Comparison of ENCODE assay signal across 8 cellular contexts in genomic region chr19:18543814-18544475, GRCh38. TPM values are rescaled to one million over a fixed set of nuclear protein-coding genes. Genes with fewer than 3 reads are reported as not detected.
DNase-seq lines count a peak whose midpoint lies in the region; ATAC-seq and TF ChIP-seq lines count a peak whose summit lies in the region.

No MANE protein-coding gene starts in this region.

- H3K4me3 ChIP-seq in heart right ventricle, result peak overlapping the region; percentile 26 to 85 (median 60)
- H3K4me3 ChIP-seq in rectal smooth muscle tissue (ENCODE audit: low read length), result peak overlapping the region; percentile 59

- H3K9ac ChIP-seq in rectal smooth muscle tissue (ENCODE audit: low read length), result no peak overlapping the region

- ATAC-seq in GM21381 (IDR thresholded peaks at IDR 0.05; ENCODE audit: unreplicated experiment), result peak; percentile 56
- ATAC-seq in heart right ventricle, result peak; percentile 6 to 56 (median 39)

- H3K27me3 ChIP-seq in heart right ventricle, result no peaks in the 10 kb centered on the region
- no peaks in the 10 kb centered on the region for H3K27me3 ChIP-seq in rectal smooth muscle tissue (ENCODE audit: control insufficient read depth, insufficient read depth, low read length)

- intact Hi-C loops in heart right ventricle (cut with DNase I), result loop anchor here in 2 of 10 donors (1.0 to 2.0 kb wide), 2 partner anchors 13 to 21 kb away; partner anchors contain the start of genes ELL (in 1 of the 2) and KXD1 (in 1 of the 2)

- no peaks in the 10 kb centered on the region for H3K9me3 ChIP-seq in heart right ventricle

- peaks cover 12% of the 10 kb centered on the region for H3K36me3 Mint-ChIP-seq in activated naive CD4-positive, alpha-beta T cell treated with anti-CD3 and anti-CD28 coated beads, Interleukin-2, amount 10 ng/mL, durations not matched to agents 7 days and 5 days

- H3K36me3 ChIP-seq in heart right ventricle (peaks cover 0 to 30% (median 16%) of the 10 kb centered on the region in 9 donors), rectal smooth muscle tissue (ENCODE audit: control insufficient read depth, insufficient read depth, low read length) (peaks cover 2% of the 10 kb centered on the region)

- H3K4me1 ChIP-seq in heart right ventricle (peaks cover 8 to 20% (median 16%) of the 10 kb centered on the region in 9 donors), rectal smooth muscle tissue (ENCODE audit: control insufficient read depth, insufficient read depth, low read length) (peaks cover 2% of the 10 kb centered on the region)

- H3K27ac ChIP-seq in heart right ventricle, result peak overlapping the region in 9 of 10 donors; percentile 78 to 94 (median 91)
- no peak overlapping the region for H3K27ac ChIP-seq in rectal smooth muscle tissue (ENCODE audit: low read depth, low read length)

- WGBS in heart right ventricle, 2 donors, result 7 to 8% methylated on average over 12 of the region's 12 CpGs

- TF ChIP-seq CTCF in heart right ventricle (IDR thresholded peaks at IDR 0.05), result peak in 1 of 9 donors; percentile 24

- DNase-seq in DMS53 (lab: John Stamatoyannopoulos, UW) (peak; percentile 90), HuH-7 (ENCODE audit: low spot score) (peak; percentile 65), SIG-M5 (lab: John Stamatoyannopoulos, UW) (peak; percentile 51), heart right ventricle (peak; percentile 33 to 44), NCI-H1092 treated with DMSO at 0.1 percent for 48 hours (lab: John Stamatoyannopoulos, UW) (no peak)
- peak; percentile 89 for DNase-seq in activated naive CD4-positive, alpha-beta T cell treated with anti-CD3 and anti-CD28 coated beads, Interleukin-2, amount 10 ng/mL, durations not matched to agents 7 days and 5 days

- CTCF ChIA-PET in activated naive CD4-positive, alpha-beta T cell treated with anti-CD3 and anti-CD28 coated beads, Interleukin-2, amount 10 ng/mL, durations not matched to agents 7 days and 5 days (lab: Charles Lee), result interaction anchor here (0.6 to 2.3 kb wide), 15 partner anchors 10 to 303 kb away, joined by 3 to 19 read pairs (median 3); partner anchors contain the start of genes KXD1, REX1BD and UBA52

- no peaks in the 10 kb centered on the region for H3K9me3 Mint-ChIP-seq in activated naive CD4-positive, alpha-beta T cell treated with anti-CD3 and anti-CD28 coated beads, Interleukin-2, amount 10 ng/mL, durations not matched to agents 7 days and 5 days

- H3K27ac Mint-ChIP-seq in activated naive CD4-positive, alpha-beta T cell treated with anti-CD3 and anti-CD28 coated beads, Interleukin-2, amount 10 ng/mL, durations not matched to agents 7 days and 5 days, result peak overlapping the region; percentile 99

- H3K4me1 Mint-ChIP-seq in activated naive CD4-positive, alpha-beta T cell treated with anti-CD3 and anti-CD28 coated beads, Interleukin-2, amount 10 ng/mL, durations not matched to agents 7 days and 5 days, result peaks cover 34% of the 10 kb centered on the region

- H3K27me3 Mint-ChIP-seq in activated naive CD4-positive, alpha-beta T cell treated with anti-CD3 and anti-CD28 coated beads, Interleukin-2, amount 10 ng/mL, durations not matched to agents 7 days and 5 days, result peaks cover 25% of the 10 kb centered on the region

- H3K4me3 Mint-ChIP-seq in activated naive CD4-positive, alpha-beta T cell treated with anti-CD3 and anti-CD28 coated beads, Interleukin-2, amount 10 ng/mL, durations not matched to agents 7 days and 5 days, result peak overlapping the region; percentile 96

RNA-seq across cellular contexts. Expression of gene FKBP8, which starts 0.6 kb away (rescaled TPM):
- 100 to 1,000 TPM; 132 to 196 (median 151) TPM for total RNA-seq in heart right ventricle
- 100 to 1,000 TPM; 153 to 308 TPM for polyA plus RNA-seq in heart right ventricle

RNA-seq across cellular contexts. Expression of gene KXD1, which starts 13.7 kb away (rescaled TPM):
- total RNA-seq in heart right ventricle, result 10 to 100 TPM; 35.6 to 63.9 (median 45.6) TPM
- polyA plus RNA-seq in heart right ventricle, result 10 to 100 TPM; 41.2 to 88.6 TPM

RNA-seq across cellular contexts. Expression of gene ELL, which starts 22.1 kb away (rescaled TPM):
- 10 to 100 TPM in 2 of 10 donors, 1 to 10 TPM in 8; 5.7 to 13.1 (median 7.5) TPM for total RNA-seq in heart right ventricle
- 1 to 10 TPM; 4.0 to 6.7 TPM for polyA plus RNA-seq in heart right ventricle

RNA-seq across cellular contexts. Expression of gene UBA52, which starts 27.7 kb away (rescaled TPM):
- 100 to 1,000 TPM; 634 to 883 (median 716) TPM for total RNA-seq in heart right ventricle
- 1,000 to 10,000 TPM; 1,270 to 1,276 TPM for polyA plus RNA-seq in heart right ventricle

RNA-seq across cellular contexts. Expression of gene REX1BD, which starts 44.7 kb away (rescaled TPM):
- total RNA-seq in heart right ventricle, result 10 to 100 TPM; 63.4 to 96.3 (median 68.7) TPM
- polyA plus RNA-seq in heart right ventricle, result 100 to 1,000 TPM in 1 of 2 donors, 10 to 100 TPM in 1; 58.5 to 107 TPM
